9 cellular contexts compared by ENCODE assay signal in the genomic region with DNA sequence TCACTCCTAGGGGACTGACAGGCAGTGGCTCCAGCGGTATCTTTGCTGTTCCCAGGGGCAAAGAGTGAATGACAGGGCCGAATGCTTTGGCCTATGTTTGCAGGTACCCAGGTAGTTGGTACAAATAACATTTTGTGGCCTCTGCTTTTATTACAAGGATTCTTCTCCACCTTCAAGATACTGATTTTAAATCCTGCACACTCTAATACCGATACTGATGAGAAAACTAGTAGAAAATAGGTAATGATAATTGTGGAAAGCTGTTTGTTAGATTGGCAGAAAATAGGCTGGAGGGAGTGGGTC. TPM values are rescaled to one million over a fixed set of nuclear protein-coding genes. Genes with fewer than 3 reads are reported as not detected.
DNase-seq lines count a peak whose midpoint lies in the region; ATAC-seq and TF ChIP-seq lines count a peak whose summit lies in the region.
"Had no signal": no experiment of that assay in that cellular context is flagged by ENCODE, and none has a peak within 500 bp of the region (broad histone marks: within the 10 kb centered on the region; RNA-seq: fewer than 3 reads in every experiment).

No MANE protein-coding gene starts in this region.

- H3K4me2 ChIP-seq in OCI-LY3 (ENCODE audit: low read length), result peak overlapping the region; percentile 96
- H3K4me2 ChIP-seq in fibroblast of lung (ENCODE audit: extremely low read depth, insufficient read depth, low read length), result peak overlapping the region; percentile 80

- intact Hi-C loops in CD4-positive, alpha-beta T cell (cut with DNase I, micrococcal nuclease), result loop anchor here (1.0 to 5.0 kb wide), 4 partner anchors 40 to 645 kb away; no protein-coding TSS in a partner anchor
- intact Hi-C loops in prostate gland (cut with DNase I), result loop anchor here (2.0 to 10.0 kb wide), 4 partner anchors 100 to 803 kb away; a partner anchor contains a TSS

- WGBS in prostate gland, result 1% methylated on average over 3 of the region's 3 CpGs

- peaks cover 21% of the 10 kb centered on the region for H3K79me2 ChIP-seq in OCI-LY3 (ENCODE audit: low read length)
- peaks cover 3% of the 10 kb centered on the region for H3K79me2 ChIP-seq in fibroblast of lung (ENCODE audit: control insufficient read depth, insufficient read depth, low read length)

- no peaks in the 10 kb centered on the region for H4K20me1 ChIP-seq in OCI-LY3 (ENCODE audit: insufficient read depth, low read length)
- no peaks in the 10 kb centered on the region for H4K20me1 ChIP-seq in fibroblast of lung (ENCODE audit: control insufficient read depth, extremely low read depth, insufficient read depth, low read length)

- H3K27ac ChIP-seq in CD4-positive, alpha-beta T cell (ENCODE audit: low read depth, low read length), result peak overlapping the region; percentile 95
- H3K27ac ChIP-seq in OCI-LY3 (ENCODE audit: low read length) (no peak overlapping the region), fibroblast of lung (ENCODE audit: insufficient read depth, low read length) (peak overlapping the region; percentile 82), prostate gland (peak overlapping the region; percentile 93 to 95)

- H3K4me1 ChIP-seq in OCI-LY3 (ENCODE audit: low read length) (peaks cover 23% of the 10 kb centered on the region), fibroblast of lung (ENCODE audit: control insufficient read depth, extremely low read depth, insufficient read depth, low read length) (no peaks in the 10 kb centered on the region), prostate gland (replicated peaks) (no peaks in the 10 kb centered on the region)

- no peak for DNase-seq in CD4-positive, alpha-beta T cell
- no peak for DNase-seq in fibroblast of lung (ENCODE audit: low read depth in 2 of 2)
- no peak for DNase-seq in prostate gland (ENCODE audit: low spot score)
- no peak for DNase-seq in NOMO-1 treated with DMSO at 0.1 percent for 48 hours (lab: John Stamatoyannopoulos, UW; ENCODE audit: unreplicated experiment)
- no peak for DNase-seq in DMS79 treated with DMSO at 0.1 percent for 48 hours (lab: John Stamatoyannopoulos, UW)

- H3K27me3 Mint-ChIP-seq in CD4-positive, alpha-beta T cell, result no peaks in the 10 kb centered on the region

- peaks cover 24% of the 10 kb centered on the region for H3K4me1 Mint-ChIP-seq in CD4-positive, alpha-beta T cell (ENCODE audit: low read depth)

- no peaks in the 10 kb centered on the region for H3K27me3 ChIP-seq in CD4-positive, alpha-beta T cell (ENCODE audit: control insufficient read depth, insufficient read depth, low read length)
- H3K27me3 ChIP-seq in OCI-LY3 (ENCODE audit: low read depth, low read length) (no peaks in the 10 kb centered on the region), fibroblast of lung (ENCODE audit: control insufficient read depth, insufficient read depth, low read length) (no peaks in the 10 kb centered on the region), prostate gland (replicated peaks; ENCODE audit: insufficient read depth) (no peaks in the 10 kb centered on the region)

- TF ChIP-seq CTCF in CD4-positive, alpha-beta T cell (IDR thresholded peaks at IDR 0.05), result no peak
- TF ChIP-seq CTCF in OCI-LY3 (IDR thresholded peaks at IDR 0.05; ENCODE audit: low read depth, low read length) (no peak), fibroblast of lung (conservative IDR thresholded peaks at IDR 0.05 in 1 of 2, IDR thresholded peaks at IDR 0.05 in 1 of 2; ENCODE audit: low read depth in 1 of 2, low read length in 2 of 2) (no peak), prostate gland (IDR thresholded peaks at IDR 0.05) (no peak)

- H3K36me3 Mint-ChIP-seq in CD4-positive, alpha-beta T cell (ENCODE audit: low read depth), result peaks cover 5% of the 10 kb centered on the region
- H3K36me3 Mint-ChIP-seq: activated CD8-positive, alpha-beta memory T cell treated with anti-CD3 and anti-CD28 coated beads, Interleukin-2, amount 10 ng/mL, durations not matched to agents 7 days and 5 days had no signal

- H2AFZ ChIP-seq in OCI-LY3 (ENCODE audit: low read depth, low read length) (peak overlapping the region; percentile 77; the same call in 1 of the 2 replicates), fibroblast of lung (ENCODE audit: low read length) (peak overlapping the region; percentile 96)

- H3K9me3 Mint-ChIP-seq in CD4-positive, alpha-beta T cell, result no peaks in the 10 kb centered on the region

- H3K9me3 ChIP-seq in CD4-positive, alpha-beta T cell (ENCODE audit: control insufficient read depth, low read length), result no peaks in the 10 kb centered on the region
- H3K9me3 ChIP-seq in OCI-LY3 (ENCODE audit: insufficient read depth, low read length), result no peaks in the 10 kb centered on the region
- no peaks in the 10 kb centered on the region for H3K9me3 ChIP-seq in fibroblast of lung (ENCODE audit: control insufficient read depth, insufficient read depth, low read depth, low read length)
- H3K9me3 ChIP-seq in prostate gland, result no peaks in the 10 kb centered on the region

- no peak for TF ChIP-seq POLR2A in prostate gland (IDR thresholded peaks at IDR 0.05)

- no peak overlapping the region for H3K4me3 Mint-ChIP-seq in CD4-positive, alpha-beta T cell
- H3K4me3 Mint-ChIP-seq: activated CD8-positive, alpha-beta memory T cell treated with anti-CD3 and anti-CD28 coated beads, Interleukin-2, amount 10 ng/mL, durations not matched to agents 7 days and 5 days had no signal

- POLR2A ChIA-PET in CD4-positive, alpha-beta T cell (lab: Charles Lee), result interaction anchor here (1.0 to 3.4 kb wide), 5 partner anchors 13 to 177 kb away, joined by 5 to 128 read pairs (median 61); a partner anchor contains a TSS

- H3K27ac Mint-ChIP-seq in CD4-positive, alpha-beta T cell, result no peak overlapping the region
- H3K27ac Mint-ChIP-seq: activated CD8-positive, alpha-beta memory T cell treated with anti-CD3 and anti-CD28 coated beads, Interleukin-2, amount 10 ng/mL, durations not matched to agents 7 days and 5 days had no signal

- H3K4me3 ChIP-seq in OCI-LY3 (ENCODE audit: low read length) (peak overlapping the region; percentile 93), fibroblast of lung (replicated peaks in 1 of 4; ENCODE audit: control extremely low read depth in 1 of 4, insufficient read depth in 1 of 4, low read depth in 3 of 4, low read length in 4 of 4) (peak overlapping the region; percentile 90 to 100 (median 98)), prostate gland (peak overlapping the region; percentile 81 to 91)

- peak overlapping the region; percentile 85 for H3K9ac ChIP-seq in OCI-LY3 (ENCODE audit: low read length)
- H3K9ac ChIP-seq in fibroblast of lung (ENCODE audit: insufficient read depth, low read length), result peak overlapping the region; percentile 86

- no peak for ATAC-seq in CD4-positive, alpha-beta T cell (ENCODE audit: poor library complexity)
- ATAC-seq in GM18907 (IDR thresholded peaks at IDR 0.05; ENCODE audit: unreplicated experiment) (no peak), HG03342 (IDR thresholded peaks at IDR 0.05; ENCODE audit: unreplicated experiment) (no peak)

- CTCF ChIA-PET in CD4-positive, alpha-beta T cell (lab: Charles Lee), result interaction anchor here (0.6 to 2.6 kb wide), 11 partner anchors 10 to 206 kb away, joined by 3 to 50 read pairs (median 16); a partner anchor contains a TSS

- H3K36me3 ChIP-seq in OCI-LY3 (replicated peaks; ENCODE audit: low read depth, low read length) (no peaks in the 10 kb centered on the region), fibroblast of lung (ENCODE audit: control insufficient read depth, insufficient read depth, low read length) (no peaks in the 10 kb centered on the region), prostate gland (no peaks in the 10 kb centered on the region)

RNA-seq across cellular contexts. Expression of a gene that starts 0.8 kb away (rescaled TPM):
- 10 to 100 TPM; 10.4 TPM for total RNA-seq in CD4-positive, alpha-beta T cell
- total RNA-seq in fibroblast of lung, result 28.8 and 36.8 TPM in 2 replicates
- 1.7 and 2.1 TPM in 2 replicates for polyA plus RNA-seq in fibroblast of lung
- polyA plus RNA-seq in fibroblast of lung (2012), result 8.9 and 10.7 TPM in 2 replicates
- 0.16 and 0.41 TPM in 2 replicates for polyA minus RNA-seq in fibroblast of lung (ENCODE audit: low replicate concordance)
- total RNA-seq in prostate gland, result 10 to 100 TPM; 29.5 to 40.9 TPM

RNA-seq across cellular contexts. Expression of a gene that starts 29.0 kb away (rescaled TPM):
- 10 to 100 TPM; 21.6 to 22.5 TPM for total RNA-seq in CD4-positive, alpha-beta T cell
- 18.5 and 22.1 TPM in 2 replicates for total RNA-seq in fibroblast of lung
- polyA plus RNA-seq in fibroblast of lung, result 19.5 and 23.5 TPM in 2 replicates
- polyA plus RNA-seq in fibroblast of lung (2012), result 9.3 and 12.9 TPM in 2 replicates
- 0.33 TPM in 1 of 2 replicates, not detected in the other for polyA minus RNA-seq in fibroblast of lung (ENCODE audit: low replicate concordance)
- 10 to 100 TPM; 28.3 to 35.0 TPM for total RNA-seq in prostate gland
